31 cellular contexts compared by ENCODE assay signal in genomic region chr12:123962530-123962929, GRCh38.
"Had no signal": no experiment of that assay in that cellular context is flagged by ENCODE, and none has a peak within 500 bp of the region (broad histone marks: within the 10 kb centered on the region; RNA-seq: fewer than 3 reads in every experiment).

No MANE protein-coding gene starts in this region.

- H3K4me1 Mint-ChIP-seq: activated CD4-positive, alpha-beta memory T cell treated with anti-CD3 and anti-CD28 coated beads, Interleukin-2, amount 10 ng/mL, durations not matched to agents 7 days and 5 days; activated CD8-positive, alpha-beta memory T cell treated with anti-CD3 and anti-CD28 coated beads, Interleukin-2, amount 10 ng/mL, durations not matched to agents 7 days and 5 days; activated naive CD8-positive, alpha-beta T cell treated with anti-CD3 and anti-CD28 coated beads, Interleukin-2, amount 10 ng/mL, durations not matched to agents 7 days and 5 days had no signal

- H3K27ac Mint-ChIP-seq: activated B cell treated with CpG ODN at 0.5 μM for 24 hours; activated CD4-positive, alpha-beta memory T cell treated with anti-CD3 and anti-CD28 coated beads, Interleukin-2, amount 10 ng/mL, durations not matched to agents 7 days and 5 days; activated CD8-positive, alpha-beta memory T cell treated with anti-CD3 and anti-CD28 coated beads, Interleukin-2, amount 10 ng/mL, durations not matched to agents 7 days and 5 days; activated naive CD8-positive, alpha-beta T cell treated with anti-CD3 and anti-CD28 coated beads, Interleukin-2, amount 10 ng/mL, durations not matched to agents 7 days and 5 days had no signal

- H3K4me3 Mint-ChIP-seq: activated B cell treated with CpG ODN at 0.5 μM for 24 hours; activated CD4-positive, alpha-beta memory T cell treated with anti-CD3 and anti-CD28 coated beads, Interleukin-2, amount 10 ng/mL, durations not matched to agents 7 days and 5 days; activated CD8-positive, alpha-beta memory T cell treated with anti-CD3 and anti-CD28 coated beads, Interleukin-2, amount 10 ng/mL, durations not matched to agents 7 days and 5 days; activated naive CD8-positive, alpha-beta T cell treated with anti-CD3 and anti-CD28 coated beads, Interleukin-2, amount 10 ng/mL, durations not matched to agents 7 days and 5 days; brain had no signal

- H3K9me3 Mint-ChIP-seq: activated B cell treated with CpG ODN at 0.5 μM for 24 hours; activated CD4-positive, alpha-beta memory T cell treated with anti-CD3 and anti-CD28 coated beads, Interleukin-2, amount 10 ng/mL, durations not matched to agents 7 days and 5 days; activated naive CD8-positive, alpha-beta T cell treated with anti-CD3 and anti-CD28 coated beads, Interleukin-2, amount 10 ng/mL, durations not matched to agents 7 days and 5 days; brain had no signal

- H3K9ac ChIP-seq: KMS-11 had no signal

- DNase-seq: activated B cell treated with CpG ODN at 0.5 μM for 24 hours; activated CD4-positive, alpha-beta memory T cell treated with anti-CD3 and anti-CD28 coated beads, Interleukin-2, amount 10 ng/mL, durations not matched to agents 7 days and 5 days; activated CD4-positive, alpha-beta T cell treated with anti-CD3 and anti-CD28 coated beads for 1 hour; activated CD4-positive, alpha-beta T cell treated with anti-CD3 and anti-CD28 coated beads for 48 hours; activated CD8-positive, alpha-beta memory T cell treated with anti-CD3 and anti-CD28 coated beads, Interleukin-2, amount 10 ng/mL, durations not matched to agents 7 days and 5 days; activated CD8-positive, alpha-beta memory T cell treated with anti-CD3 and anti-CD28 coated beads, Interleukin-2, amount 50 U/mL, for 48 hours; activated effector memory CD4-positive, alpha-beta T cell treated with anti-CD3 and anti-CD28 coated beads, Interleukin-2, amount 50 U/mL, for 16 hours; activated naive CD4-positive, alpha-beta T cell; activated naive CD4-positive, alpha-beta T cell treated with anti-CD3 and anti-CD28 coated beads, Interleukin-2, amount 50 U/mL, for 16 hours; activated naive CD8-positive, alpha-beta T cell treated with anti-CD3 and anti-CD28 coated beads, Interleukin-2, amount 10 ng/mL, durations not matched to agents 7 days and 5 days; activated T-cell treated with anti-CD3 and anti-CD28 coated beads, Interleukin-2, amount 50 U/mL, for 48 hours; adrenal gland; caudate nucleus; MM.1S; MV-4-11; NCI-H1092; NCI-H1436 treated with DMSO at 0.1 percent for 48 hours; NCI-H1694 treated with DMSO at 0.1 percent for 48 hours; NCI-H2029; NCI-H2107; NCI-H2171; NCI-H510A treated with DMSO at 0.1 percent for 48 hours; NCI-H748 treated with DMSO at 0.1 percent for 48 hours; NK-92 treated with Interleukin-12 subunit alpha and Interleukin-12 subunit beta, amount 100 ng/mL, for 24 hours; Right ventricle myocardium superior; SW 1271; T-helper 1 cell; T-helper 2 cell; T-helper 9 cell had no signal

- H3K36me3 Mint-ChIP-seq: activated CD8-positive, alpha-beta memory T cell treated with anti-CD3 and anti-CD28 coated beads, Interleukin-2, amount 10 ng/mL, durations not matched to agents 7 days and 5 days; activated naive CD8-positive, alpha-beta T cell treated with anti-CD3 and anti-CD28 coated beads, Interleukin-2, amount 10 ng/mL, durations not matched to agents 7 days and 5 days had no signal

- H3K36me3 ChIP-seq: adrenal gland had no signal

- H3K27me3 ChIP-seq: adrenal gland had no signal

- H3K4me2 ChIP-seq: KMS-11 had no signal

- H3K4me1 ChIP-seq: adrenal gland had no signal

- ATAC-seq: activated CD8-positive, alpha-beta memory T cell treated with anti-CD3 and anti-CD28 coated beads, Interleukin-2, amount 10 ng/mL, durations not matched to agents 7 days and 5 days had no signal

- H3K27me3 Mint-ChIP-seq: activated B cell treated with CpG ODN at 0.5 μM for 24 hours; activated CD4-positive, alpha-beta memory T cell treated with anti-CD3 and anti-CD28 coated beads, Interleukin-2, amount 10 ng/mL, durations not matched to agents 7 days and 5 days; activated CD8-positive, alpha-beta memory T cell treated with anti-CD3 and anti-CD28 coated beads, Interleukin-2, amount 10 ng/mL, durations not matched to agents 7 days and 5 days; activated naive CD8-positive, alpha-beta T cell treated with anti-CD3 and anti-CD28 coated beads, Interleukin-2, amount 10 ng/mL, durations not matched to agents 7 days and 5 days; brain had no signal

- H3K4me3 ChIP-seq: adrenal gland had no signal

- H3K27ac ChIP-seq: adrenal gland, KMS-11 had no signal
